Comparison of ENCODE assay signal across 19 cellular contexts in genomic region chr19:14300281-14300680, GRCh38.
A peak's percentile ranks its signal among the peaks of the same experiment; 100 is the strongest.
DNase-seq lines count a peak whose midpoint lies in the region; TF ChIP-seq lines count a peak whose summit lies in the region.
"Had no signal": no experiment of that assay in that cellular context is flagged by ENCODE, and none has a peak within 500 bp of the region (broad histone marks: within the 10 kb centered on the region; RNA-seq: fewer than 3 reads in every experiment).

No MANE protein-coding gene starts in this region.

- no peaks in the 10 kb centered on the region for H3K27me3 ChIP-seq in Caco-2 (replicated peaks; ENCODE audit: control insufficient read depth, insufficient read depth, low read length)
- H3K27me3 ChIP-seq: uterus had no signal

- no peak for TF ChIP-seq CTCF in Caco-2 (IDR thresholded peaks at IDR 0.05; ENCODE audit: insufficient read depth in 1 of 2, low read depth in 1 of 2, low read length in 1 of 2, severe bottlenecking in 1 of 2, unreplicated experiment in 1 of 2)

- no peak overlapping the region for H3K27ac Mint-ChIP-seq in Caco-2 (ENCODE audit: unreplicated experiment)
- H3K27ac Mint-ChIP-seq: activated B cell treated with CpG ODN at 0.5 μM for 24 hours had no signal

- BruUV-seq in Caco-2 (replicated peaks; lab: Mats Ljungman, UMichigan): no TSS peak

- POLR2A ChIA-PET in Caco-2 (lab: Charles Lee): no interaction called here

- H3K36me3 Mint-ChIP-seq in Caco-2 (ENCODE audit: insufficient read depth, unreplicated experiment): no peaks in the 10 kb centered on the region

- intact Hi-C loops in Caco-2 (cut with micrococcal nuclease; ENCODE audit: unreplicated experiment): no loop called here

- H3K36me3 ChIP-seq in Caco-2 (ENCODE audit: control insufficient read depth, insufficient read depth, low read length): no peaks in the 10 kb centered on the region
- H3K36me3 ChIP-seq: lower lobe of right lung, MG63, uterus had no signal

- no peak overlapping the region for H3K4me3 Mint-ChIP-seq in Caco-2 (ENCODE audit: unreplicated experiment)
- H3K4me3 Mint-ChIP-seq: activated B cell treated with CpG ODN at 0.5 μM for 24 hours had no signal

- no peaks in the 10 kb centered on the region for H3K9me3 ChIP-seq in Caco-2
- H3K9me3 ChIP-seq: lower lobe of right lung, MG63, uterus had no signal

- H3K4me1 ChIP-seq in Caco-2: no peaks in the 10 kb centered on the region
- H3K4me1 ChIP-seq: lower lobe of right lung, uterus had no signal

- H3K4me3 ChIP-seq in Caco-2 (ENCODE audit: low read depth, low read length): no peak overlapping the region
- H3K4me3 ChIP-seq: lower lobe of right lung, MG63, uterus had no signal

- DNase-seq in Caco-2: peak; percentile 16 to 41
- peak; percentile 59 for DNase-seq in ELF-1 (ENCODE audit: low read depth, low spot score)
- DNase-seq in NCI-H69 (lab: John Stamatoyannopoulos, UW): peak; percentile 34
- peak; percentile 5 to 7 for DNase-seq in dermis microvascular lymphatic vessel endothelial cell (ENCODE audit: low read depth in 2 of 2)
- DNase-seq in activated CD8-positive, alpha-beta memory T cell treated with anti-CD3 and anti-CD28 coated beads for 24 hours: no peak
- no peak for DNase-seq in stimulated activated naive CD4-positive, alpha-beta T cell (lab: John Stamatoyannopoulos, UW)
- no peak for DNase-seq in activated T-cell treated with anti-CD3 and anti-CD28 coated beads for 4 hours
- DNase-seq: activated B cell treated with CpG ODN at 0.5 μM for 24 hours; activated CD4-positive, alpha-beta T cell treated with anti-CD3 and anti-CD28 coated beads, Interleukin-2, amount 50 U/mL, for 4 hours; activated CD8-positive, alpha-beta memory T cell treated with anti-CD3 and anti-CD28 coated beads, Interleukin-2, amount 50 U/mL, for 48 hours; activated effector memory CD4-positive, alpha-beta T cell treated with Interleukin-2 at 50 U/mL for 16 hours; DND-41; effector CD8-positive, alpha-beta T cell; kidney; lower lobe of right lung; MG63; NCI-H1417 treated with DMSO at 0.1 percent for 48 hours; stimulated activated CD4-positive, alpha-beta T cell treated with anti-CD3 and anti-CD28 coated beads, Interleukin-1b, Interleukin-23, amount 100 ng/mL, for 48 hours; uterus had no signal

- H3K27me3 Mint-ChIP-seq in Caco-2 (ENCODE audit: insufficient read depth, unreplicated experiment): no peaks in the 10 kb centered on the region
- H3K27me3 Mint-ChIP-seq: activated B cell treated with CpG ODN at 0.5 μM for 24 hours had no signal

- CTCF ChIA-PET in Caco-2 (lab: Charles Lee): interaction anchor here (0.6 kb wide), 1 partner anchor 152 kb away, joined by 5 read pairs; no protein-coding TSS in a partner anchor

- H3K9me3 Mint-ChIP-seq in Caco-2 (ENCODE audit: unreplicated experiment): no peaks in the 10 kb centered on the region
- H3K9me3 Mint-ChIP-seq: activated B cell treated with CpG ODN at 0.5 μM for 24 hours had no signal

- no peaks in the 10 kb centered on the region for H3K4me1 Mint-ChIP-seq in Caco-2 (ENCODE audit: low read depth, unreplicated experiment)
- H3K4me1 Mint-ChIP-seq: activated B cell treated with CpG ODN at 0.5 μM for 24 hours had no signal

Comparison
In these comparisons a context has a peak if more than half of its experiments do, and no peak if none do; other contexts are left out.
1. DNase-seq: peak in Caco-2 (2 of 2), ELF-1 (single experiment), NCI-H69 (single experiment) and dermis microvascular lymphatic vessel endothelial cell (2 of 2); none in activated CD8-positive, alpha-beta memory T cell treated with anti-CD3 and anti-CD28 coated beads for 24 hours (single experiment), stimulated activated naive CD4-positive, alpha-beta T cell (0 of 6) and activated T-cell treated with anti-CD3 and anti-CD28 coated beads for 4 hours (single experiment).